ENCODE assay signal across 1 cellular context in genomic region chr1:187949567-187949966, GRCh38.
TF ChIP-seq lines count a peak whose summit lies in the region.

No MANE protein-coding gene starts in this region.

TF ChIP-seq in K562, 482 proteins besides CTCF, POLR2A, EP300 and RAD21 (continued from another document):
- TF ChIP-seq, protein P1, sequence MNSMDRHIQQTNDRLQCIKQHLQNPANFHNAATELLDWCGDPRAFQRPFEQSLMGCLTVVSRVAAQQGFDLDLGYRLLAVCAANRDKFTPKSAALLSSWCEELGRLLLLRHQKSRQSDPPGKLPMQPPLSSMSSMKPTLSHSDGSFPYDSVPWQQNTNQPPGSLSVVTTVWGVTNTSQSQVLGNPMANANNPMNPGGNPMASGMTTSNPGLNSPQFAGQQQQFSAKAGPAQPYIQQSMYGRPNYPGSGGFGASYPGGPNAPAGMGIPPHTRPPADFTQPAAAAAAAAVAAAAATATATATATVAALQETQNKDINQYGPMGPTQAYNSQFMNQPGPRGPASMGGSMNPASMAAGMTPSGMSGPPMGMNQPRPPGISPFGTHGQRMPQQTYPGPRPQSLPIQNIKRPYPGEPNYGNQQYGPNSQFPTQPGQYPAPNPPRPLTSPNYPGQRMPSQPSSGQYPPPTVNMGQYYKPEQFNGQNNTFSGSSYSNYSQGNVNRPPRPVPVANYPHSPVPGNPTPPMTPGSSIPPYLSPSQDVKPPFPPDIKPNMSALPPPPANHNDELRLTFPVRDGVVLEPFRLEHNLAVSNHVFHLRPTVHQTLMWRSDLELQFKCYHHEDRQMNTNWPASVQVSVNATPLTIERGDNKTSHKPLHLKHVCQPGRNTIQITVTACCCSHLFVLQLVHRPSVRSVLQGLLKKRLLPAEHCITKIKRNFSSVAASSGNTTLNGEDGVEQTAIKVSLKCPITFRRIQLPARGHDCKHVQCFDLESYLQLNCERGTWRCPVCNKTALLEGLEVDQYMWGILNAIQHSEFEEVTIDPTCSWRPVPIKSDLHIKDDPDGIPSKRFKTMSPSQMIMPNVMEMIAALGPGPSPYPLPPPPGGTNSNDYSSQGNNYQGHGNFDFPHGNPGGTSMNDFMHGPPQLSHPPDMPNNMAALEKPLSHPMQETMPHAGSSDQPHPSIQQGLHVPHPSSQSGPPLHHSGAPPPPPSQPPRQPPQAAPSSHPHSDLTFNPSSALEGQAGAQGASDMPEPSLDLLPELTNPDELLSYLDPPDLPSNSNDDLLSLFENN (IDR thresholded peaks at IDR 0.05; ENCODE audit: low read depth in 2 of 2, low read length in 2 of 2), result no peak
- TF ChIP-seq SMARCA4 (IDR thresholded peaks at IDR 0.05) (no peak), THRA (IDR thresholded peaks at IDR 0.05) (no peak), MAFK (IDR thresholded peaks at IDR 0.05; ENCODE audit: low read length) (0 out of 2 replicates have a peak, but pooled peaks have one; percentile 29), ZNF764 (CRISPR knock-in tag; IDR thresholded peaks at IDR 0.05; ENCODE audit: low read depth) (no peak), ZNF354B (CRISPR knock-in tag; IDR thresholded peaks at IDR 0.05) (no peak), DACH1 (IDR thresholded peaks at IDR 0.05; ENCODE audit: partially characterized antibody) (peak; percentile 63), ZNF316 (IDR thresholded peaks at IDR 0.05) (peak; percentile 61)
- TF ChIP-seq, protein P2, sequence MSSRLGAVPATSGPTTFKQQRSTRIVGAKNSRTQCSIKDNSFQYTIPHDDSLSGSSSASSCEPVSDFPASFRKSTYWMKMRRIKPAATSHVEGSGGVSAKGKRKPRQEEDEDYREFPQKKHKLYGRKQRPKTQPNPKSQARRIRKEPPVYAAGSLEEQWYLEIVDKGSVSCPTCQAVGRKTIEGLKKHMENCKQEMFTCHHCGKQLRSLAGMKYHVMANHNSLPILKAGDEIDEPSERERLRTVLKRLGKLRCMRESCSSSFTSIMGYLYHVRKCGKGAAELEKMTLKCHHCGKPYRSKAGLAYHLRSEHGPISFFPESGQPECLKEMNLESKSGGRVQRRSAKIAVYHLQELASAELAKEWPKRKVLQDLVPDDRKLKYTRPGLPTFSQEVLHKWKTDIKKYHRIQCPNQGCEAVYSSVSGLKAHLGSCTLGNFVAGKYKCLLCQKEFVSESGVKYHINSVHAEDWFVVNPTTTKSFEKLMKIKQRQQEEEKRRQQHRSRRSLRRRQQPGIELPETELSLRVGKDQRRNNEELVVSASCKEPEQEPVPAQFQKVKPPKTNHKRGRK (tag; IDR thresholded peaks at IDR 0.05), result no peak
